8 cellular contexts compared by ENCODE assay signal in genomic region chr18:63511285-63511684, GRCh38. TPM values are rescaled to one million over a fixed set of nuclear protein-coding genes. Genes with fewer than 3 reads are reported as not detected.
DNase-seq lines count a peak whose midpoint lies in the region; ATAC-seq and TF ChIP-seq lines count a peak whose summit lies in the region.

No MANE protein-coding gene starts in this region.

- ATAC-seq in Right ventricle myocardium inferior (no peak), HG03521 (IDR thresholded peaks at IDR 0.05; ENCODE audit: unreplicated experiment) (no peak)

- H3K4me1 ChIP-seq in cardiac muscle cell (ENCODE audit: low read depth) = no peaks in the 10 kb centered on the region
- H3K4me1 ChIP-seq in ascending aorta = no peaks in the 10 kb centered on the region

- no peaks in the 10 kb centered on the region for H3K27me3 ChIP-seq in cardiac muscle cell
- H3K27me3 ChIP-seq in ascending aorta = no peaks in the 10 kb centered on the region

- TF ChIP-seq CTCF in cardiac muscle cell (IDR thresholded peaks at IDR 0.05; ENCODE audit: low read depth, low read length) (peak; percentile 72), choroid plexus epithelial cell (conservative IDR thresholded peaks at IDR 0.05; ENCODE audit: low read depth, low read length) (peak; percentile 87), ascending aorta (IDR thresholded peaks at IDR 0.05) (no peak)

- intact Hi-C loops in Right ventricle myocardium inferior (cut with DNase I) = loop anchor here (5.0 kb wide), 1 partner anchor 336 kb away; no protein-coding TSS in a partner anchor
- intact Hi-C loops in ascending aorta (cut with DNase I) = no loop called here

- H3K36me3 ChIP-seq in cardiac muscle cell (no peaks in the 10 kb centered on the region), ascending aorta (no peaks in the 10 kb centered on the region)

- DNase-seq in cardiac muscle cell (ENCODE audit: low read depth in 1 of 2, low spot score in 1 of 2) (peak; percentile 63), Right ventricle myocardium inferior (ENCODE audit: missing footprints) (no peak), NCI-H460 (ENCODE audit: extremely low read depth, low read depth) (peak; percentile 65), choroid plexus epithelial cell (ENCODE audit: low read depth) (peak; percentile 80), midbrain (lab: John Stamatoyannopoulos, UW) (peak; percentile 10), NCI-H774 (lab: John Stamatoyannopoulos, UW) (no peak), ascending aorta (ENCODE audit: low spot score in 2 of 2) (no peak)

- H3K9me3 ChIP-seq in cardiac muscle cell (ENCODE audit: low read depth) (no peaks in the 10 kb centered on the region), ascending aorta (no peaks in the 10 kb centered on the region)

- no peak overlapping the region for H3K4me3 ChIP-seq in cardiac muscle cell
- no peak overlapping the region for H3K4me3 ChIP-seq in choroid plexus epithelial cell (ENCODE audit: low read depth, low read length)
- H3K4me3 ChIP-seq in ascending aorta = no peak overlapping the region

- H3K27ac ChIP-seq in cardiac muscle cell (no peak overlapping the region), ascending aorta (no peak overlapping the region)

RNA-seq across cellular contexts. Expression of gene SERPINB12, which starts 30.9 kb away (rescaled TPM):
- total RNA-seq in cardiac muscle cell (not detected in 2 replicates), Right ventricle myocardium inferior (not detected), ascending aorta (0.32 TPM)
- polyA plus RNA-seq in cardiac muscle cell = not detected in 2 replicates
- total RNA-seq in NCI-H460 (2014; rRNA removed; shearing (Covaris generic)) = not detected in 2 replicates
- polyA plus RNA-seq in NCI-H460 (2014; cell fraction: nucleus; rRNA removed) = not detected in 2 replicates

RNA-seq across cellular contexts. Expression of gene SERPINB5, which starts 34.5 kb away (rescaled TPM):
- total RNA-seq in cardiac muscle cell (not detected in 2 replicates), Right ventricle myocardium inferior (not detected), ascending aorta (not detected)
- polyA plus RNA-seq in cardiac muscle cell = not detected in 2 replicates
- total RNA-seq in NCI-H460 (2014; rRNA removed; shearing (Covaris generic)) = 61.1 and 64.9 TPM in 2 replicates
- 36.7 and 46.2 TPM in 2 replicates for polyA plus RNA-seq in NCI-H460 (2014; cell fraction: nucleus; rRNA removed)

Comparison
In these comparisons a context has a peak if more than half of its experiments do, and no peak if none do; other contexts are left out.
1. DNase-seq: peak in cardiac muscle cell (2 of 2), NCI-H460 (single experiment), choroid plexus epithelial cell (single experiment) and midbrain (single experiment); none in Right ventricle myocardium inferior (single experiment), NCI-H774 (single experiment) and ascending aorta (0 of 2).
2. CTCF ChIP-seq: peak in cardiac muscle cell (single experiment) and choroid plexus epithelial cell (single experiment); none in ascending aorta (0 of 3).
3. RNA of gene SERPINB5, which starts 34.5 kb away (total RNA-seq): 61.1 to 64.9 TPM in NCI-H460; not detected in cardiac muscle cell, not detected in Right ventricle myocardium inferior (single experiment) and not detected in ascending aorta (single experiment); every median in the first group is over 10 times any median in the second.